In the genomic region with DNA sequence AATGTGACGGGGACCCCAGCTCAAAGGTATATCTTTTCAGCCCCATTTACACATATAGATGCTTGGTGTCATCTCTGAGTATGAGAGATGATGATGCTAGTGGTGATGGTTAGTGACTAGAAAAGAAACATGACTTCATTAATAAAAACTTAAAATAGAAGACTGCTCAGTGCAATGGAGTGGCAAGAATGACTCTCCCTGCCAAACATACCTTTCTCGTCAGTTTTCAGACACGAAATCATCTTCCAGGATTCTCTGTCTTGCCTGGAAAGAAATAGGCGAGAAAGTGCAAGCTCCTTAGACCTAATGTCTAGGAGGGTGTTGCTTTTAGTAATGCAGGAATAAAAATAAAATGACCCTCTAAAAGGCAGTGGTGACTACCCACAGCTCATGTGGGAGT, we compare ENCODE assay signal across 1 cellular context.
TF ChIP-seq lines count a peak whose summit lies in the region.

No MANE protein-coding gene starts in this region.

TF ChIP-seq in IMR-90, 13 proteins besides CTCF, POLR2A, EP300 and RAD21:
- TF ChIP-seq CEBPB (IDR thresholded peaks at IDR 0.05; ENCODE audit: low read depth, low read length) (no peak), BHLHE40 (IDR thresholded peaks at IDR 0.05; ENCODE audit: low read depth, low read length) (no peak), CHD1 (IDR thresholded peaks at IDR 0.05; ENCODE audit: low read depth, low read length) (no peak), MAZ (IDR thresholded peaks at IDR 0.05; ENCODE audit: borderline replicate concordance, low read depth, low read length) (no peak), MAFK (IDR thresholded peaks at IDR 0.05; ENCODE audit: low read depth, low read length) (no peak), SMC3 (IDR thresholded peaks at IDR 0.05; ENCODE audit: low read depth, low read length) (no peak), RCOR1 (IDR thresholded peaks at IDR 0.05; ENCODE audit: insufficient replicate concordance, low read length) (no peak), NFE2L2 (IDR thresholded peaks at IDR 0.05; ENCODE audit: low read depth, low read length) (no peak), RFX5 (IDR thresholded peaks at IDR 0.05; ENCODE audit: low read depth, low read length) (no peak), FOS (IDR thresholded peaks at IDR 0.05; ENCODE audit: low read depth, low read length) (no peak), MXI1 (IDR thresholded peaks at IDR 0.05; ENCODE audit: borderline replicate concordance, low read depth, low read length) (no peak)
- TF ChIP-seq, protein P1, sequence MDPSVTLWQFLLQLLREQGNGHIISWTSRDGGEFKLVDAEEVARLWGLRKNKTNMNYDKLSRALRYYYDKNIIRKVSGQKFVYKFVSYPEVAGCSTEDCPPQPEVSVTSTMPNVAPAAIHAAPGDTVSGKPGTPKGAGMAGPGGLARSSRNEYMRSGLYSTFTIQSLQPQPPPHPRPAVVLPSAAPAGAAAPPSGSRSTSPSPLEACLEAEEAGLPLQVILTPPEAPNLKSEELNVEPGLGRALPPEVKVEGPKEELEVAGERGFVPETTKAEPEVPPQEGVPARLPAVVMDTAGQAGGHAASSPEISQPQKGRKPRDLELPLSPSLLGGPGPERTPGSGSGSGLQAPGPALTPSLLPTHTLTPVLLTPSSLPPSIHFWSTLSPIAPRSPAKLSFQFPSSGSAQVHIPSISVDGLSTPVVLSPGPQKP (IDR thresholded peaks at IDR 0.05; ENCODE audit: borderline replicate concordance, low read depth, low read length): no peak
- TF ChIP-seq, protein P2, sequence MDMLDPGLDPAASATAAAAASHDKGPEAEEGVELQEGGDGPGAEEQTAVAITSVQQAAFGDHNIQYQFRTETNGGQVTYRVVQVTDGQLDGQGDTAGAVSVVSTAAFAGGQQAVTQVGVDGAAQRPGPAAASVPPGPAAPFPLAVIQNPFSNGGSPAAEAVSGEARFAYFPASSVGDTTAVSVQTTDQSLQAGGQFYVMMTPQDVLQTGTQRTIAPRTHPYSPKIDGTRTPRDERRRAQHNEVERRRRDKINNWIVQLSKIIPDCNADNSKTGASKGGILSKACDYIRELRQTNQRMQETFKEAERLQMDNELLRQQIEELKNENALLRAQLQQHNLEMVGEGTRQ (IDR thresholded peaks at IDR 0.05; ENCODE audit: low read depth, low read length): no peak
